In genomic region chr5:126589536-126590297, GRCh38 we compare ENCODE assay signal across 31 cellular contexts.
"Had no signal": no experiment of that assay in that cellular context is flagged by ENCODE, and none has a peak within 500 bp of the region (broad histone marks: within the 10 kb centered on the region; RNA-seq: fewer than 3 reads in every experiment).

No MANE protein-coding gene starts in this region.

- H3K27ac ChIP-seq: adrenal gland, body of pancreas, esophagus muscularis mucosa, foreskin keratinocyte, gastrocnemius medialis, VCaP had no signal

- DNase-seq: activated CD4-positive, alpha-beta memory T cell treated with anti-CD3 and anti-CD28 coated beads, Interleukin-2, amount 10 ng/mL, durations not matched to agents 7 days and 5 days; activated CD4-positive, alpha-beta T cell treated with anti-CD3 and anti-CD28 coated beads for 1 hour; activated CD4-positive, alpha-beta T cell treated with anti-CD3 and anti-CD28 coated beads for 4 hours; activated CD4-positive, alpha-beta T cell treated with anti-CD3 and anti-CD28 coated beads, Interleukin-2, amount 10 ng/mL, durations not matched to agents 7 days and 5 days; activated CD4-positive, alpha-beta T cell treated with anti-CD3 and anti-CD28 coated beads, Interleukin-2, amount 50 U/mL, for 4 hours; activated effector memory CD4-positive, alpha-beta T cell treated with anti-CD3 and anti-CD28 coated beads, Interleukin-2, amount 50 U/mL, for 16 hours; activated naive CD4-positive, alpha-beta T cell treated with anti-CD3 and anti-CD28 coated beads for 36 hours; activated naive CD8-positive, alpha-beta T cell treated with anti-CD3 and anti-CD28 coated beads for 36 hours; activated naive CD8-positive, alpha-beta T cell treated with anti-CD3 and anti-CD28 coated beads, Interleukin-2, amount 50 U/mL, for 24 hours; activated T-cell treated with anti-CD3 and anti-CD28 coated beads, Interleukin-2, amount 50 U/mL, for 1 hour; activated T-cell treated with anti-CD3 and anti-CD28 coated beads, Interleukin-2, amount 50 U/mL, for 48 hours; amygdala; aorta; body of pancreas; caudate nucleus; cortex of kidney; dermis blood vessel endothelial cell; effector CD4-positive, alpha-beta T cell; effector memory CD8-positive, alpha-beta T cell; erythroblast; foreskin keratinocyte; gastrocnemius medialis; glutamatergic neuron; T-helper 2 cell had no signal

- H3K4me3 ChIP-seq: adrenal gland, body of pancreas, esophagus muscularis mucosa, gastrocnemius medialis had no signal

- H3K36me3 ChIP-seq: gastrocnemius medialis had no signal

- H3K9me3 Mint-ChIP-seq: activated CD4-positive, alpha-beta memory T cell treated with anti-CD3 and anti-CD28 coated beads, Interleukin-2, amount 10 ng/mL, durations not matched to agents 7 days and 5 days; activated CD4-positive, alpha-beta T cell treated with anti-CD3 and anti-CD28 coated beads, Interleukin-2, amount 10 ng/mL, durations not matched to agents 7 days and 5 days; activated naive CD4-positive, alpha-beta T cell treated with anti-CD3 and anti-CD28 coated beads for 36 hours; activated naive CD4-positive, alpha-beta T cell treated with anti-CD3 and anti-CD28 coated beads, Interleukin-2, amount 50 U/mL, for 24 hours; activated naive CD8-positive, alpha-beta T cell treated with anti-CD3 and anti-CD28 coated beads for 36 hours; activated naive CD8-positive, alpha-beta T cell treated with anti-CD3 and anti-CD28 coated beads, Interleukin-2, amount 50 U/mL, for 24 hours; activated T-helper 1 cell treated with anti-CD3 and anti-CD28 coated beads, Interleukin-12 subunit alpha, Interleukin-12 subunit beta, Interleukin-2, Interleukin-4 antibody, amounts not matched to agents 30 ng/mL and 10 ng/mL and 1 ng/mL, durations not matched to agents 14 hours and 24 hours and 36 hours; activated T-helper 2 cell treated with anti-CD3 and anti-CD28 coated beads, Interferon-gamma antibody, Interleukin-2, Interleukin-4, amounts not matched to agents 10 μg/mL and 5 μg/mL and 100 μg/mL, durations not matched to agents 14 hours and 24 hours and 36 hours; effector memory CD8-positive, alpha-beta T cell; WTC11 had no signal

- H3K9me3 ChIP-seq: adrenal gland, body of pancreas, esophagus muscularis mucosa, gastrocnemius medialis had no signal

- H3K36me3 Mint-ChIP-seq: activated naive CD4-positive, alpha-beta T cell treated with anti-CD3 and anti-CD28 coated beads, Interleukin-2, amount 50 U/mL, for 24 hours had no signal

- H3K27me3 ChIP-seq: adrenal gland, body of pancreas, esophagus muscularis mucosa, foreskin keratinocyte, gastrocnemius medialis had no signal

- H3K27me3 Mint-ChIP-seq: activated naive CD8-positive, alpha-beta T cell treated with anti-CD3 and anti-CD28 coated beads for 36 hours had no signal

- H3K4me3 Mint-ChIP-seq: activated CD4-positive, alpha-beta memory T cell treated with anti-CD3 and anti-CD28 coated beads, Interleukin-2, amount 10 ng/mL, durations not matched to agents 7 days and 5 days; activated CD4-positive, alpha-beta T cell treated with anti-CD3 and anti-CD28 coated beads, Interleukin-2, amount 10 ng/mL, durations not matched to agents 7 days and 5 days; activated naive CD4-positive, alpha-beta T cell treated with anti-CD3 and anti-CD28 coated beads for 36 hours; activated naive CD4-positive, alpha-beta T cell treated with anti-CD3 and anti-CD28 coated beads, Interleukin-2, amount 50 U/mL, for 24 hours; activated naive CD8-positive, alpha-beta T cell treated with anti-CD3 and anti-CD28 coated beads for 36 hours; activated naive CD8-positive, alpha-beta T cell treated with anti-CD3 and anti-CD28 coated beads, Interleukin-2, amount 50 U/mL, for 24 hours; activated T-helper 1 cell treated with anti-CD3 and anti-CD28 coated beads, Interleukin-12 subunit alpha, Interleukin-12 subunit beta, Interleukin-2, Interleukin-4 antibody, amounts not matched to agents 30 ng/mL and 10 ng/mL and 1 ng/mL, durations not matched to agents 14 hours and 24 hours and 36 hours; effector memory CD8-positive, alpha-beta T cell; WTC11 had no signal

- H3K27ac Mint-ChIP-seq: activated CD4-positive, alpha-beta memory T cell treated with anti-CD3 and anti-CD28 coated beads, Interleukin-2, amount 10 ng/mL, durations not matched to agents 7 days and 5 days; activated CD4-positive, alpha-beta T cell treated with anti-CD3 and anti-CD28 coated beads, Interleukin-2, amount 10 ng/mL, durations not matched to agents 7 days and 5 days; activated naive CD4-positive, alpha-beta T cell treated with anti-CD3 and anti-CD28 coated beads for 36 hours; activated naive CD4-positive, alpha-beta T cell treated with anti-CD3 and anti-CD28 coated beads, Interleukin-2, amount 50 U/mL, for 24 hours; activated naive CD8-positive, alpha-beta T cell treated with anti-CD3 and anti-CD28 coated beads for 36 hours; activated naive CD8-positive, alpha-beta T cell treated with anti-CD3 and anti-CD28 coated beads, Interleukin-2, amount 50 U/mL, for 24 hours; activated T-helper 1 cell treated with anti-CD3 and anti-CD28 coated beads, Interleukin-12 subunit alpha, Interleukin-12 subunit beta, Interleukin-2, Interleukin-4 antibody, amounts not matched to agents 30 ng/mL and 10 ng/mL and 1 ng/mL, durations not matched to agents 14 hours and 24 hours and 36 hours; activated T-helper 2 cell treated with anti-CD3 and anti-CD28 coated beads, Interferon-gamma antibody, Interleukin-2, Interleukin-4, amounts not matched to agents 10 μg/mL and 5 μg/mL and 100 μg/mL, durations not matched to agents 14 hours and 24 hours and 36 hours; effector memory CD8-positive, alpha-beta T cell; WTC11 had no signal
